ENCODE assay signal across 1 cellular context in the genomic region with DNA sequence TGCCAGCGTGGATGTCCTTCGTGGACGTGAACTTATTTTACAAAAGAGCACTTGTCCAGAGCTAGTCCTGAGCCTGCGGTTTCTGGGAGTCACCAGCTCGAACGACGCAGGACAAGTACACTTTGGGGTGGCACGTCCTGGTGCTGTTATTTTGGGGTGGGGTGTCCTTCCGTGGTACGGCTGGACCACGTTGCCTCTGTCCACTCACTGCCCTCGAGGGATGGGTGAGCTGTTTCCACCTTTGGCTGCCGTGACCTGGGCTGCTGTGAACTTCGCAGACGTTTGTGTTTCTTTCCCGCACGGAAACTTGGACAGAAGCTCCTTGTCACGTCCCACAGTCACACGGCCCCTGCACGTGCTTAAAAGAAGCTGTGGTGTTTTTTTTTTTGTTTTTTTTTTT.
TF ChIP-seq lines count a peak whose summit lies in the region.

No MANE protein-coding gene starts in this region.

TF ChIP-seq in HepG2, 621 proteins besides CTCF, POLR2A, EP300 and RAD21:
- 0 out of 2 replicates have a peak, but pooled peaks have one; percentile 23 for TF ChIP-seq ARNTL (CRISPR knock-in tag; IDR thresholded peaks at IDR 0.05)
- TF ChIP-seq ZNF329 (CRISPR knock-in tag; IDR thresholded peaks at IDR 0.05; ENCODE audit: low read depth) = no peak
- TF ChIP-seq, protein P1, sequence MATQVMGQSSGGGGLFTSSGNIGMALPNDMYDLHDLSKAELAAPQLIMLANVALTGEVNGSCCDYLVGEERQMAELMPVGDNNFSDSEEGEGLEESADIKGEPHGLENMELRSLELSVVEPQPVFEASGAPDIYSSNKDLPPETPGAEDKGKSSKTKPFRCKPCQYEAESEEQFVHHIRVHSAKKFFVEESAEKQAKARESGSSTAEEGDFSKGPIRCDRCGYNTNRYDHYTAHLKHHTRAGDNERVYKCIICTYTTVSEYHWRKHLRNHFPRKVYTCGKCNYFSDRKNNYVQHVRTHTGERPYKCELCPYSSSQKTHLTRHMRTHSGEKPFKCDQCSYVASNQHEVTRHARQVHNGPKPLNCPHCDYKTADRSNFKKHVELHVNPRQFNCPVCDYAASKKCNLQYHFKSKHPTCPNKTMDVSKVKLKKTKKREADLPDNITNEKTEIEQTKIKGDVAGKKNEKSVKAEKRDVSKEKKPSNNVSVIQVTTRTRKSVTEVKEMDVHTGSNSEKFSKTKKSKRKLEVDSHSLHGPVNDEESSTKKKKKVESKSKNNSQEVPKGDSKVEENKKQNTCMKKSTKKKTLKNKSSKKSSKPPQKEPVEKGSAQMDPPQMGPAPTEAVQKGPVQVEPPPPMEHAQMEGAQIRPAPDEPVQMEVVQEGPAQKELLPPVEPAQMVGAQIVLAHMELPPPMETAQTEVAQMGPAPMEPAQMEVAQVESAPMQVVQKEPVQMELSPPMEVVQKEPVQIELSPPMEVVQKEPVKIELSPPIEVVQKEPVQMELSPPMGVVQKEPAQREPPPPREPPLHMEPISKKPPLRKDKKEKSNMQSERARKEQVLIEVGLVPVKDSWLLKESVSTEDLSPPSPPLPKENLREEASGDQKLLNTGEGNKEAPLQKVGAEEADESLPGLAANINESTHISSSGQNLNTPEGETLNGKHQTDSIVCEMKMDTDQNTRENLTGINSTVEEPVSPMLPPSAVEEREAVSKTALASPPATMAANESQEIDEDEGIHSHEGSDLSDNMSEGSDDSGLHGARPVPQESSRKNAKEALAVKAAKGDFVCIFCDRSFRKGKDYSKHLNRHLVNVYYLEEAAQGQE (IDR thresholded peaks at IDR 0.05; ENCODE audit: borderline replicate concordance in 1 of 2, low read depth in 1 of 2, low read length in 2 of 2) = no peak
- TF ChIP-seq IRF9 (CRISPR knock-in tag; IDR thresholded peaks at IDR 0.05; ENCODE audit: borderline replicate concordance) = no peak
- no peak for TF ChIP-seq HCFC1 (IDR thresholded peaks at IDR 0.05; ENCODE audit: low read depth, low read length)
- TF ChIP-seq IKZF1 (IDR thresholded peaks at IDR 0.05) = no peak
- TF ChIP-seq ZNF629 (CRISPR knock-in tag; conservative IDR thresholded peaks at IDR 0.05) = no peak
- 0 out of 2 replicates have a peak, but pooled peaks have one; percentile 36 for TF ChIP-seq ZBTB38 (CRISPR knock-in tag; IDR thresholded peaks at IDR 0.05)
- TF ChIP-seq ZNF407 (CRISPR knock-in tag; IDR thresholded peaks at IDR 0.05; ENCODE audit: not compliant biosample characterization) = peak; percentile 32
- no peak for TF ChIP-seq KAT7 (CRISPR knock-in tag; IDR thresholded peaks at IDR 0.05; ENCODE audit: borderline replicate concordance)
- 0 out of 2 replicates have a peak, but pooled peaks have one; percentile 19 for TF ChIP-seq ZNF274 (CRISPR knock-in tag; IDR thresholded peaks at IDR 0.05)
